20 cellular contexts compared by ENCODE assay signal in the genomic region with DNA sequence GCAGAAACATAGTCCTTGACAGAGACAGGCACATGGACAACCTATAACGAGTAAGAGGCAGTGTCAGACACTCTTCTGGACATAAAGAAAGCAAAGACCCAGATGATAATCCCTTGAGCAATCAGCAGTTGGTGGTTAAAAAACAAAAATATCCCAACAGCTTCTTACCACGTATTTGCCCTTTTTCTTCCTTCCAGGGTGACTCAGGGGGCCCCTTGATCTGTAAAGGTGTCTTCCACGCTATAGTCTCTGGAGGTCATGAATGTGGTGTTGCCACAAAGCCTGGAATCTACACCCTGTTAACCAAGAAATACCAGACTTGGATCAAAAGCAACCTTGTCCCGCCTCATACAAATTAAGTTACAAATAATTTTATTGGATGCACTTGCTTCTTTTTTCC. TPM values are rescaled to one million over a fixed set of nuclear protein-coding genes. Genes with fewer than 3 reads are reported as not detected.
"Had no signal": no experiment of that assay in that cellular context is flagged by ENCODE, and none has a peak within 500 bp of the region (broad histone marks: within the 10 kb centered on the region; RNA-seq: fewer than 3 reads in every experiment).

No MANE protein-coding gene starts in this region.

- H3K36me3 ChIP-seq: gastroesophageal sphincter, lower lobe of right lung, prostate gland, suprapubic skin had no signal

- FAIRE-seq: endometrium, islet of Langerhans, small intestine had no signal

- H3K9me3 Mint-ChIP-seq: activated CD4-positive, alpha-beta memory T cell treated with anti-CD3 and anti-CD28 coated beads for 36 hours; activated T-cell treated with anti-CD3 and anti-CD28 coated beads, Interleukin-2, amount 50 U/mL, for 4 hours; type B pancreatic cell had no signal

- H3K27me3 Mint-ChIP-seq: activated CD4-positive, alpha-beta memory T cell treated with anti-CD3 and anti-CD28 coated beads for 36 hours; activated naive CD8-positive, alpha-beta T cell; type B pancreatic cell had no signal

- H3K27ac ChIP-seq: dorsolateral prefrontal cortex, gastroesophageal sphincter, lower lobe of right lung, prostate gland, suprapubic skin had no signal

- H3K27me3 ChIP-seq: gastroesophageal sphincter, suprapubic skin had no signal

- H3K4me3 Mint-ChIP-seq: activated CD4-positive, alpha-beta memory T cell treated with anti-CD3 and anti-CD28 coated beads for 36 hours; activated naive CD8-positive, alpha-beta T cell; activated T-cell treated with anti-CD3 and anti-CD28 coated beads, Interleukin-2, amount 50 U/mL, for 4 hours; type B pancreatic cell had no signal

- H3K4me1 ChIP-seq: gastroesophageal sphincter, prostate gland, suprapubic skin had no signal

- ATAC-seq: activated T-cell treated with anti-CD3 and anti-CD28 coated beads, Interleukin-2, amount 50 U/mL, for 4 hours; gastroesophageal sphincter; left colon; lower lobe of right lung; right cardiac atrium had no signal

- H3K27ac Mint-ChIP-seq: activated CD4-positive, alpha-beta memory T cell treated with anti-CD3 and anti-CD28 coated beads for 36 hours; activated naive CD8-positive, alpha-beta T cell; type B pancreatic cell had no signal

- H3K9me3 ChIP-seq: gastroesophageal sphincter, lower lobe of right lung, prostate gland, suprapubic skin had no signal

- H3K36me3 Mint-ChIP-seq: activated CD4-positive, alpha-beta memory T cell treated with anti-CD3 and anti-CD28 coated beads for 36 hours; type B pancreatic cell had no signal

- DNase-seq: activated CD4-positive, alpha-beta memory T cell treated with anti-CD3 and anti-CD28 coated beads for 36 hours; activated effector memory CD4-positive, alpha-beta T cell treated with anti-CD3 and anti-CD28 coated beads, Interleukin-2, amount 50 U/mL, for 16 hours; activated T-cell treated with anti-CD3 and anti-CD28 coated beads, Interleukin-2, amount 50 U/mL, for 4 hours; aorta; dorsolateral prefrontal cortex; left colon; lower lobe of right lung; right cardiac atrium; small intestine; stimulated activated CD4-positive, alpha-beta T cell treated with anti-CD3 and anti-CD28 coated beads, Interleukin-4, amount 100 ng/mL, for 24 hours; stimulated activated naive CD4-positive, alpha-beta T cell treated with Interleukin-2 at 50 U/mL for 16 hours had no signal

- H3K4me3 ChIP-seq: dorsolateral prefrontal cortex, gastroesophageal sphincter, lower lobe of right lung, prostate gland, suprapubic skin had no signal

RNA-seq across cellular contexts. Expression of gene GZMK, which starts 9.5 kb away (rescaled TPM):
- total RNA-seq: osteoblast had no signal
- polyA plus RNA-seq: neural cell had no signal

RNA-seq across cellular contexts. Expression of gene ESM1, which starts 48.2 kb away (rescaled TPM):
- total RNA-seq: left colon, prostate gland had no signal
- polyA plus RNA-seq: neural cell had no signal
